Comparison of ENCODE assay signal across 15 cellular contexts in genomic region chr6:74167951-74168350, GRCh38.
"Had no signal": no experiment of that assay in that cellular context is flagged by ENCODE, and none has a peak within 500 bp of the region (broad histone marks: within the 10 kb centered on the region; RNA-seq: fewer than 3 reads in every experiment).

No MANE protein-coding gene starts in this region.

- H3K4me3 ChIP-seq: cardiac muscle cell, dorsolateral prefrontal cortex, heart right ventricle, mucosa of descending colon, testis, upper lobe of left lung had no signal

- H3K9me3 ChIP-seq: heart right ventricle, mucosa of descending colon, testis, upper lobe of left lung had no signal

- FAIRE-seq: TTC549 had no signal

- ATAC-seq: activated CD4-positive, alpha-beta T cell treated with anti-CD3 and anti-CD28 coated beads for 36 hours; mucosa of descending colon had no signal

- DNase-seq: activated CD4-positive, alpha-beta memory T cell treated with anti-CD3 and anti-CD28 coated beads for 36 hours; activated CD4-positive, alpha-beta T cell treated with anti-CD3 and anti-CD28 coated beads for 36 hours; activated T-cell treated with anti-CD3 and anti-CD28 coated beads for 4 hours; amygdala; dorsolateral prefrontal cortex; mucosa of descending colon; naive B cell; retina; stimulated activated CD4-positive, alpha-beta T cell treated with anti-CD3 and anti-CD28 coated beads, Interleukin-2, amount 100 ng/mL, for 24 hours; testis; upper lobe of left lung had no signal

- H3K27ac ChIP-seq: cardiac muscle cell, dorsolateral prefrontal cortex, epithelial cell of prostate, testis, upper lobe of left lung had no signal

- H3K27me3 ChIP-seq: cardiac muscle cell, dorsolateral prefrontal cortex, heart right ventricle, testis, upper lobe of left lung had no signal

- H3K36me3 ChIP-seq: cardiac muscle cell, heart right ventricle, upper lobe of left lung had no signal

- H3K4me1 ChIP-seq: testis, upper lobe of left lung had no signal
